Comparison of ENCODE assay signal across 15 cellular contexts in genomic region chr17:81434681-81435417, GRCh38. TPM values are rescaled to one million over a fixed set of nuclear protein-coding genes. Genes with fewer than 3 reads are reported as not detected.
DNase-seq lines count a peak whose midpoint lies in the region; ATAC-seq and TF ChIP-seq lines count a peak whose summit lies in the region.
"Had no signal": no experiment of that assay in that cellular context is flagged by ENCODE, and none has a peak within 500 bp of the region (broad histone marks: within the 10 kb centered on the region; RNA-seq: fewer than 3 reads in every experiment).

No MANE protein-coding gene starts in this region.

- DNase-seq in NT2/D1 (ENCODE audit: low read depth, low spot score): no peak
- DNase-seq in lower lobe of right lung: no peak
- DNase-seq in spleen: no peak
- no peak for DNase-seq in NCI-H1417 treated with DMSO at 0.1 percent for 48 hours (lab: John Stamatoyannopoulos, UW)
- DNase-seq: BE2C, NCI-H1436, NCI-H2029 treated with DMSO at 0.1 percent for 48 hours, NCI-H510A, NCI-H82 had no signal

- peaks cover 0 to 31% (median 0%) of the 10 kb centered on the region in 11 experiments; a peak in 3 of 22 replicates for H3K27me3 ChIP-seq in BLaER1 treated with 17β-estradiol and CSF1 and Interleukin-3, amounts not matched to agents 10 nM and 100 nM
- H3K27me3 ChIP-seq in NT2/D1 (ENCODE audit: insufficient read depth, insufficient read length): no peaks in the 10 kb centered on the region
- H3K27me3 ChIP-seq in lower lobe of right lung (ENCODE audit: low read depth): peaks cover 4% of the 10 kb centered on the region
- peaks cover 0 to 73% (median 7%) of the 10 kb centered on the region in 7 donors for H3K27me3 ChIP-seq in spleen (replicated peaks in 1 of 7)
- H3K27me3 ChIP-seq: BE2C, SJCRH30 had no signal

- H3K4me3 ChIP-seq in BLaER1 treated with 17β-estradiol and CSF1 and Interleukin-3, amounts not matched to agents 10 nM and 100 nM: no peak overlapping the region; a peak in 1 of 20 replicates
- H3K4me3 ChIP-seq in NT2/D1 (ENCODE audit: insufficient read length, low read depth) (no peak overlapping the region), lower lobe of right lung (no peak overlapping the region), spleen (no peak overlapping the region)
- H3K4me3 ChIP-seq: HAP-1, SJCRH30 had no signal

- ATAC-seq in lower lobe of right lung (no peak), GM21515 (IDR thresholded peaks at IDR 0.05; ENCODE audit: unreplicated experiment) (no peak), HG03378 (IDR thresholded peaks at IDR 0.05; ENCODE audit: unreplicated experiment) (no peak), HG02938 (IDR thresholded peaks at IDR 0.05; ENCODE audit: unreplicated experiment) (no peak)

- WGBS in spleen, 5 donors: 58 to 70% (median 67%) methylated on average over 8 to 17 of the region's 17 CpGs

- H3K4me1 ChIP-seq in BLaER1 treated with 17β-estradiol and CSF1 and Interleukin-3, amounts not matched to agents 10 nM and 100 nM: peaks cover 67 to 95% (median 94%) of the 10 kb centered on the region in 10 experiments
- peaks cover 41% of the 10 kb centered on the region for H3K4me1 ChIP-seq in NT2/D1 (ENCODE audit: insufficient read depth, insufficient read length)
- peaks cover 35% of the 10 kb centered on the region for H3K4me1 ChIP-seq in lower lobe of right lung
- peaks cover 8 to 79% (median 50%) of the 10 kb centered on the region in 6 donors for H3K4me1 ChIP-seq in spleen
- H3K4me1 ChIP-seq: HAP-1 had no signal

- H3K36me3 ChIP-seq in BLaER1 treated with 17β-estradiol and CSF1 and Interleukin-3, amounts not matched to agents 10 nM and 100 nM: peaks cover 0 to 10% (median 0%) of the 10 kb centered on the region in 11 experiments; a peak in 1 of 22 replicates
- no peaks in the 10 kb centered on the region for H3K36me3 ChIP-seq in NT2/D1 (ENCODE audit: insufficient read depth, insufficient read length, low read length)
- H3K36me3 ChIP-seq in lower lobe of right lung: no peaks in the 10 kb centered on the region
- H3K36me3 ChIP-seq in spleen: no peaks in the 10 kb centered on the region
- H3K36me3 ChIP-seq: BE2C, HAP-1, SJCRH30 had no signal

- peaks cover 0 to 76% (median 64%) of the 10 kb centered on the region in 11 experiments; a peak in 19 of 22 replicates for H4K20me1 ChIP-seq in BLaER1 treated with 17β-estradiol and CSF1 and Interleukin-3, amounts not matched to agents 10 nM and 100 nM

- intact Hi-C loops in lower lobe of right lung (cut with DNase I) (no loop called here), spleen (cut with DNase I; ENCODE audit: low total_unique reads) (no loop called here)

- no peak for TF ChIP-seq CTCF in lower lobe of right lung (IDR thresholded peaks at IDR 0.05)
- TF ChIP-seq CTCF in spleen (IDR thresholded peaks at IDR 0.05 in 8 of 11, conservative IDR thresholded peaks at IDR 0.05 in 3 of 11): no peak

- TF ChIP-seq POLR2A in spleen (IDR thresholded peaks at IDR 0.05): no peak

- peak overlapping the region in 8 of 11 experiments; percentile 35 to 72 (median 61); a peak in 10 of 22 replicates for H3K9ac ChIP-seq in BLaER1 treated with 17β-estradiol and CSF1 and Interleukin-3, amounts not matched to agents 10 nM and 100 nM
- H3K9ac ChIP-seq in NT2/D1 (ENCODE audit: insufficient read length, low read depth): peak overlapping the region; percentile 26

- no peaks in the 10 kb centered on the region for H3K9me3 ChIP-seq in BLaER1 treated with 17β-estradiol and CSF1 and Interleukin-3, amounts not matched to agents 10 nM and 100 nM (replicated peaks in 1 of 11)
- H3K9me3 ChIP-seq in NT2/D1 (ENCODE audit: insufficient read depth, low read length) (no peaks in the 10 kb centered on the region), lower lobe of right lung (no peaks in the 10 kb centered on the region), spleen (no peaks in the 10 kb centered on the region)
- H3K9me3 ChIP-seq: BE2C, HAP-1, SJCRH30 had no signal

- peak overlapping the region in 7 of 11 experiments; percentile 38 to 67 (median 52); a peak in 11 of 22 replicates for H3K27ac ChIP-seq in BLaER1 treated with 17β-estradiol and CSF1 and Interleukin-3, amounts not matched to agents 10 nM and 100 nM
- H3K27ac ChIP-seq in lower lobe of right lung (peak overlapping the region; percentile 31), spleen (peak overlapping the region in 7 of 8 donors; percentile 13 to 78 (median 73))

- H3K4me2 ChIP-seq in BLaER1 treated with 17β-estradiol and CSF1 and Interleukin-3, amounts not matched to agents 10 nM and 100 nM: peak overlapping the region; percentile 10 to 98 (median 86); a peak in 21 of 22 replicates

RNA-seq across cellular contexts. Expression of gene BAHCC1, which starts 39.6 kb away (rescaled TPM):
- 19.9 TPM for total RNA-seq in lower lobe of right lung
- 10 to 100 TPM in 6 of 7 donors, 1 to 10 TPM in 1; 8.7 to 20.3 (median 14.9) TPM for total RNA-seq in spleen
- 10 to 100 TPM in 1 of 3 donors, 1 to 10 TPM in 2; 1.7 to 10.2 (median 2.0) TPM for polyA plus RNA-seq in spleen
